Comparison of ENCODE assay signal across 1 cellular context in genomic region chr21:14554948-14555347, GRCh38.
TF ChIP-seq lines count a peak whose summit lies in the region.

No MANE protein-coding gene starts in this region.

TF ChIP-seq in WTC11, 78 proteins besides CTCF, POLR2A, EP300 and RAD21 (continued from another document):
- TF ChIP-seq USF2 (CRISPR knock-in tag; IDR thresholded peaks at IDR 0.05): no peak
- no peak for TF ChIP-seq OVOL2 (CRISPR knock-in tag; IDR thresholded peaks at IDR 0.05; ENCODE audit: borderline replicate concordance)
- TF ChIP-seq SMAD3 (CRISPR knock-in tag; IDR thresholded peaks at IDR 0.05; ENCODE audit: borderline replicate concordance): no peak
- no peak for TF ChIP-seq E2F1 (CRISPR knock-in tag; IDR thresholded peaks at IDR 0.05)
- TF ChIP-seq ZNF263 (CRISPR knock-in tag; IDR thresholded peaks at IDR 0.05; ENCODE audit: low read depth): no peak
- no peak for TF ChIP-seq JAZF1 (CRISPR knock-in tag; IDR thresholded peaks at IDR 0.05)
- TF ChIP-seq CDX4 (CRISPR knock-in tag; IDR thresholded peaks at IDR 0.05; ENCODE audit: borderline replicate concordance): no peak
- TF ChIP-seq ERG (CRISPR knock-in tag; IDR thresholded peaks at IDR 0.05): no peak
- no peak for TF ChIP-seq CREB1 (CRISPR knock-in tag; IDR thresholded peaks at IDR 0.05)
- TF ChIP-seq GRHL2 (CRISPR knock-in tag; IDR thresholded peaks at IDR 0.05; ENCODE audit: insufficient replicate concordance, severe bottlenecking): no peak
- TF ChIP-seq KAT7 (CRISPR knock-in tag; IDR thresholded peaks at IDR 0.05; ENCODE audit: borderline replicate concordance): no peak
- no peak for TF ChIP-seq ATF6 (CRISPR knock-in tag; IDR thresholded peaks at IDR 0.05)
- TF ChIP-seq ZNF671 (CRISPR knock-in tag; IDR thresholded peaks at IDR 0.05): no peak
- TF ChIP-seq ZNF512 (CRISPR knock-in tag; IDR thresholded peaks at IDR 0.05; ENCODE audit: borderline replicate concordance): no peak
- no peak for TF ChIP-seq ZNF317 (CRISPR knock-in tag; IDR thresholded peaks at IDR 0.05; ENCODE audit: borderline replicate concordance, low read depth)
- TF ChIP-seq ZMAT4 (CRISPR knock-in tag; IDR thresholded peaks at IDR 0.05): no peak
- TF ChIP-seq MXD4 (CRISPR knock-in tag; IDR thresholded peaks at IDR 0.05; ENCODE audit: borderline replicate concordance): no peak
- no peak for TF ChIP-seq USF1 (CRISPR knock-in tag; IDR thresholded peaks at IDR 0.05)
